In genomic region chr14:58296731-58297130, GRCh38 we compare ENCODE assay signal across 1 cellular context.
TF ChIP-seq lines count a peak whose summit lies in the region.

No MANE protein-coding gene starts in this region.

TF ChIP-seq in HepG2, 621 proteins besides CTCF, POLR2A, EP300 and RAD21 (continued from another document):
- TF ChIP-seq CREB3 (CRISPR knock-in tag; IDR thresholded peaks at IDR 0.05) (no peak), KDM1A (CRISPR knock-in tag; IDR thresholded peaks at IDR 0.05) (no peak), ZNF792 (CRISPR knock-in tag; IDR thresholded peaks at IDR 0.05) (no peak), NR1H2 (CRISPR knock-in tag; IDR thresholded peaks at IDR 0.05; ENCODE audit: borderline replicate concordance, low read depth) (no peak), BRD4 (CRISPR knock-in tag; IDR thresholded peaks at IDR 0.05) (no peak), HDAC6 (IDR thresholded peaks at IDR 0.05; ENCODE audit: low read depth, low read length) (no peak), ZNF724P (CRISPR knock-in tag; IDR thresholded peaks at IDR 0.05; ENCODE audit: borderline replicate concordance) (no peak), POGK (CRISPR knock-in tag; conservative IDR thresholded peaks at IDR 0.05) (no peak), ZNF318 (CRISPR knock-in tag; IDR thresholded peaks at IDR 0.05) (no peak), UBTF (CRISPR knock-in tag; IDR thresholded peaks at IDR 0.05) (no peak), SOX5 (CRISPR knock-in tag; IDR thresholded peaks at IDR 0.05; ENCODE audit: borderline replicate concordance) (no peak), MED8 (CRISPR knock-in tag; IDR thresholded peaks at IDR 0.05; ENCODE audit: insufficient replicate concordance) (no peak), MAZ (IDR thresholded peaks at IDR 0.05; ENCODE audit: borderline replicate concordance, low read depth, low read length) (no peak), MAZ (CRISPR knock-in tag; IDR thresholded peaks at IDR 0.05; ENCODE audit: low read depth) (no peak), RFX3 (CRISPR knock-in tag; IDR thresholded peaks at IDR 0.05) (no peak), PCBP2 (optimal IDR thresholded peaks at IDR 0.05; ENCODE audit: low read depth, low read length, poor library complexity, severe bottlenecking) (no peak), FOXA3 (CRISPR knock-in tag; IDR thresholded peaks at IDR 0.05) (no peak), SAP130 (CRISPR knock-in tag; IDR thresholded peaks at IDR 0.05; ENCODE audit: low read depth) (no peak), ZNF776 (CRISPR knock-in tag; IDR thresholded peaks at IDR 0.05) (no peak), ARID2 (CRISPR knock-in tag; IDR thresholded peaks at IDR 0.05; ENCODE audit: borderline replicate concordance) (no peak)
